ENCODE assay signal across 8 cellular contexts in the genomic region with DNA sequence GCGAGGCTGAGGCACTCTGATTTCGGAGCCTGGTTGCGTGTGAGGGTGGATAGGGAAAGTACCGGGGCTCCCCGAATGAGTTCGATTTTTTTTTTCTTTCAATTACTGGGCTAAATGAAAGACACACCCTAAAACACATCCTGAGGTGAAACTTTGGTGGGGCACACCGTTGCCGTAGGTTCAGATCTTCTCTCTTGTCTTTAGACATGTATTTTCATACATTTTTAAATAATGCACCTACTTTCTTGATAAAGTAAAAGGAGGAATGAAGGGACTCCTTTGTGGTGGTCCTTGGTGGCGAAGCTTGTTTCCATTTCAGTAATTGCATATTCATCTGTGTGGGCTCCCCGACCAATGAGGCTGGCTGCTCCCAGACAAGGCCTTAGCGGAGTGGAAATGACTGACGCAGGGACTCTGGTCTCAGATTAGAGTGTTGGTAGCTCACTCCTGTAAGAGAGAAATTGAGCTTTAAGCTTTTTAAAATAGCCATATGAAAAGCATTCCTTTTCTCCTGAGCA. TPM values are rescaled to one million over a fixed set of nuclear protein-coding genes. Genes with fewer than 3 reads are reported as not detected.
DNase-seq lines count a peak whose midpoint lies in the region; ATAC-seq and TF ChIP-seq lines count a peak whose summit lies in the region.

No MANE protein-coding gene starts in this region.

- H3K27ac ChIP-seq in BLaER1 treated with 17β-estradiol and CSF1 and Interleukin-3, amounts not matched to agents 10 nM and 100 nM, result peak overlapping the region; percentile 78 to 95 (median 87)
- H3K27ac ChIP-seq in breast epithelium, result peak overlapping the region; percentile 93 to 97

- intact Hi-C loops in breast epithelium (cut with DNase I; ENCODE audit: low total_unique reads), result no loop called here

- H3K27me3 ChIP-seq in BLaER1 treated with 17β-estradiol and CSF1 and Interleukin-3, amounts not matched to agents 10 nM and 100 nM, result no peaks in the 10 kb centered on the region
- H3K27me3 ChIP-seq in breast epithelium, result no peaks in the 10 kb centered on the region

- H3K4me2 ChIP-seq in BLaER1 treated with 17β-estradiol and CSF1 and Interleukin-3, amounts not matched to agents 10 nM and 100 nM, result peak overlapping the region; percentile 68 to 90 (median 77)

- H3K9ac ChIP-seq in BLaER1 treated with 17β-estradiol and CSF1 and Interleukin-3, amounts not matched to agents 10 nM and 100 nM, result peak overlapping the region; percentile 86 to 96 (median 94)

- no peak for TF ChIP-seq POLR2A in breast epithelium (IDR thresholded peaks at IDR 0.05)

- H3K9me3 ChIP-seq in BLaER1 treated with 17β-estradiol and CSF1 and Interleukin-3, amounts not matched to agents 10 nM and 100 nM (replicated peaks in 1 of 11), result no peaks in the 10 kb centered on the region
- H3K9me3 ChIP-seq in breast epithelium, result no peaks in the 10 kb centered on the region

- H4K20me1 ChIP-seq in BLaER1 treated with 17β-estradiol and CSF1 and Interleukin-3, amounts not matched to agents 10 nM and 100 nM, result peaks cover 4 to 45% (median 29%) of the 10 kb centered on the region in 11 experiments; a peak in 17 of 22 replicates

- ATAC-seq in GM19025 (IDR thresholded peaks at IDR 0.05; ENCODE audit: low read depth, unreplicated experiment), result peak; percentile 4

- H3K4me1 ChIP-seq in BLaER1 treated with 17β-estradiol and CSF1 and Interleukin-3, amounts not matched to agents 10 nM and 100 nM, result peaks cover 21 to 40% (median 32%) of the 10 kb centered on the region in 10 experiments
- peaks cover 0 to 15% of the 10 kb centered on the region in 2 donors for H3K4me1 ChIP-seq in breast epithelium

- no peaks in the 10 kb centered on the region for H3K36me3 ChIP-seq in BLaER1 treated with 17β-estradiol and CSF1 and Interleukin-3, amounts not matched to agents 10 nM and 100 nM
- no peaks in the 10 kb centered on the region for H3K36me3 ChIP-seq in breast epithelium

- peak; percentile 34 for DNase-seq in HPDE6-E6E7 (ENCODE audit: extremely low spot score)
- peak; percentile 55 for DNase-seq in T-helper 9 cell
- DNase-seq in breast epithelium (ENCODE audit: low spot score in 2 of 2), result no peak
- DNase-seq in lung microvascular endothelial cell (ENCODE audit: low read depth in 2 of 2), result peak; percentile 68 to 75
- DNase-seq in stimulated activated CD8-positive, alpha-beta memory T cell treated with anti-CD3 and anti-CD28 coated beads, Interleukin-4, amount 100 ng/mL, for 4 hours (ENCODE audit: low read depth in 2 of 2, low spot score in 1 of 2), result peak; percentile 37 to 49
- DNase-seq in GOT3 (lab: John Stamatoyannopoulos, UW), result no peak

- H3K4me3 ChIP-seq in BLaER1 treated with 17β-estradiol and CSF1 and Interleukin-3, amounts not matched to agents 10 nM and 100 nM, result peak overlapping the region; percentile 85 to 97 (median 93)
- H3K4me3 ChIP-seq in breast epithelium, result peak overlapping the region; percentile 72 to 99 (median 96)

- no peak for TF ChIP-seq CTCF in breast epithelium (IDR thresholded peaks at IDR 0.05)

RNA-seq across cellular contexts. Expression of a gene that starts 0.8 kb away (rescaled TPM):
- 10 to 100 TPM; 49.8 to 61.2 (median 49.9) TPM for total RNA-seq in breast epithelium
- total RNA-seq in lung microvascular endothelial cell, result 11.1 and 14.9 TPM in 2 replicates

Comparison
In these comparisons a context has a peak if more than half of its experiments do, and no peak if none do; other contexts are left out.
1. DNase-seq: peak in HPDE6-E6E7 (single experiment), T-helper 9 cell (single experiment), lung microvascular endothelial cell (2 of 2) and stimulated activated CD8-positive, alpha-beta memory T cell treated with anti-CD3 and anti-CD28 coated beads, Interleukin-4, amount 100 ng/mL, for 4 hours (2 of 2); none in breast epithelium (0 of 2) and GOT3 (single experiment).